Comparison of ENCODE assay signal across 24 cellular contexts in genomic region chr6:46422619-46423018, GRCh38.
"Had no signal": no experiment of that assay in that cellular context is flagged by ENCODE, and none has a peak within 500 bp of the region (broad histone marks: within the 10 kb centered on the region; RNA-seq: fewer than 3 reads in every experiment).

No MANE protein-coding gene starts in this region.

- H3K79me2 ChIP-seq: parathyroid adenoma had no signal

- H3K9me3 ChIP-seq: esophagus squamous epithelium, lower lobe of right lung, prostate gland, sigmoid colon, stomach had no signal

- H3K4me1 Mint-ChIP-seq: memory B cell had no signal

- H3K4me1 ChIP-seq: prostate gland, sigmoid colon had no signal

- H2AFZ ChIP-seq: parathyroid adenoma had no signal

- ATAC-seq: left lobe of liver; lower lobe of right lung; natural killer cell treated with Interleukin-12 subunit alpha and Interleukin-12 subunit beta and Interleukin-15 and Interleukin-18, amount 100 ng/mL, for 72 hours had no signal

- H3K27me3 Mint-ChIP-seq: type B pancreatic cell had no signal

- H3K27me3 ChIP-seq: esophagus squamous epithelium, sigmoid colon, stomach had no signal

- H3K27ac ChIP-seq: lower lobe of right lung, parathyroid adenoma, prostate gland, sigmoid colon had no signal

- H3K9me3 Mint-ChIP-seq: memory B cell; natural killer cell treated with Interleukin-12 subunit alpha and Interleukin-12 subunit beta and Interleukin-15 and Interleukin-18, amount 100 ng/mL, for 72 hours; type B pancreatic cell had no signal

- H3K36me3 Mint-ChIP-seq: memory B cell; natural killer cell treated with Interleukin-12 subunit alpha and Interleukin-12 subunit beta and Interleukin-15 and Interleukin-18, amount 100 ng/mL, for 72 hours; type B pancreatic cell had no signal

- DNase-seq: cerebellar nuclear complex; dermis blood vessel endothelial cell; esophagus squamous epithelium; foreskin fibroblast; head of caudate nucleus; hypothalamus; lower lobe of right lung; midbrain; retina; sigmoid colon; small intestine; stimulated activated CD4-positive, alpha-beta T cell treated with anti-CD3 and anti-CD28 coated beads, Interleukin-12 subunit alpha, Interleukin-12 subunit beta, amount 100 ng/mL, for 4 hours; stimulated activated naive CD4-positive, alpha-beta T cell; stomach; substantia nigra had no signal

- H3K4me3 Mint-ChIP-seq: memory B cell; natural killer cell treated with Interleukin-12 subunit alpha and Interleukin-12 subunit beta and Interleukin-15 and Interleukin-18, amount 100 ng/mL, for 72 hours; type B pancreatic cell had no signal

- H3K27ac Mint-ChIP-seq: memory B cell; natural killer cell treated with Interleukin-12 subunit alpha and Interleukin-12 subunit beta and Interleukin-15 and Interleukin-18, amount 100 ng/mL, for 72 hours; type B pancreatic cell had no signal

- H3K9ac ChIP-seq: parathyroid adenoma had no signal

- H3K36me3 ChIP-seq: esophagus squamous epithelium, lower lobe of right lung, prostate gland, sigmoid colon, stomach had no signal

- FAIRE-seq: colon, islet of Langerhans, small intestine, urothelium cell line had no signal

- H3K4me3 ChIP-seq: esophagus squamous epithelium, lower lobe of right lung, prostate gland, sigmoid colon, stomach had no signal
